In genomic region chr10:6069101-6069931, GRCh38 we compare ENCODE assay signal across 15 cellular contexts. TPM values are rescaled to one million over a fixed set of nuclear protein-coding genes. Genes with fewer than 3 reads are reported as not detected.
A peak's percentile ranks its signal among the peaks of the same experiment; 100 is the strongest.
DNase-seq lines count a peak whose midpoint lies in the region; ATAC-seq and TF ChIP-seq lines count a peak whose summit lies in the region.
"Had no signal": no experiment of that assay in that cellular context is flagged by ENCODE, and none has a peak within 500 bp of the region (broad histone marks: within the 10 kb centered on the region; RNA-seq: fewer than 3 reads in every experiment).

No MANE protein-coding gene starts in this region.

- CTCF ChIA-PET in activated CD4-positive, alpha-beta memory T cell treated with anti-CD3 and anti-CD28 coated beads for 36 hours (lab: Charles Lee) = interaction anchor here (0.7 to 10.3 kb wide), 5 partner anchors 9 to 18 kb away, joined by 4 to 112 read pairs (median 12); no protein-coding TSS in a partner anchor
- CTCF ChIA-PET in naive thymus-derived CD4-positive, alpha-beta T cell (lab: Charles Lee) = interaction anchor here (0.6 to 8.2 kb wide), 9 partner anchors 11 to 279 kb away, joined by 3 to 59 read pairs (median 5); no protein-coding TSS in a partner anchor

- peaks cover 16% of the 10 kb centered on the region for H3F3A ChIP-seq in DOHH2 (ENCODE audit: control insufficient read depth, insufficient read depth)

- H4K20me1 ChIP-seq in DOHH2 (ENCODE audit: control insufficient read depth, insufficient read depth, low read depth, low read length) = no peaks in the 10 kb centered on the region

- H3K36me3 ChIP-seq in DOHH2 (ENCODE audit: control insufficient read depth, low read length) = no peaks in the 10 kb centered on the region
- no peaks in the 10 kb centered on the region for H3K36me3 ChIP-seq in naive thymus-derived CD4-positive, alpha-beta T cell (ENCODE audit: control insufficient read depth in 2 of 3, insufficient read depth in 3 of 3, low read length in 3 of 3)
- H3K36me3 ChIP-seq: esophagus squamous epithelium, suprapubic skin had no signal

- peaks cover 3% of the 10 kb centered on the region for H3K36me3 Mint-ChIP-seq in activated CD4-positive, alpha-beta memory T cell treated with anti-CD3 and anti-CD28 coated beads for 36 hours
- H3K36me3 Mint-ChIP-seq in naive thymus-derived CD4-positive, alpha-beta T cell = peaks cover 0 to 18% (median 0%) of the 10 kb centered on the region in 5 donors

- H3K4me1 ChIP-seq in DOHH2 (ENCODE audit: control insufficient read depth, low read length) = peaks cover 65% of the 10 kb centered on the region
- H3K4me1 ChIP-seq in naive thymus-derived CD4-positive, alpha-beta T cell (ENCODE audit: control insufficient read depth in 2 of 2, insufficient read depth in 2 of 2, low read length in 2 of 2) = peaks cover 0 to 55% of the 10 kb centered on the region in 2 donors

- peaks cover 97% of the 10 kb centered on the region for H3K4me1 Mint-ChIP-seq in activated CD4-positive, alpha-beta memory T cell treated with anti-CD3 and anti-CD28 coated beads for 36 hours (ENCODE audit: low read depth)
- peaks cover 52 to 97% (median 84%) of the 10 kb centered on the region in 7 donors for H3K4me1 Mint-ChIP-seq in naive thymus-derived CD4-positive, alpha-beta T cell

- peak overlapping the region; percentile 58 for H3K4me3 ChIP-seq in DOHH2 (ENCODE audit: low read length)
- peak overlapping the region; percentile 46 for H3K4me3 ChIP-seq in naive thymus-derived CD4-positive, alpha-beta T cell (ENCODE audit: low read length)
- H3K4me3 ChIP-seq: esophagus squamous epithelium, suprapubic skin had no signal

- H3K79me2 ChIP-seq in DOHH2 (ENCODE audit: control insufficient read depth, low read length) = no peaks in the 10 kb centered on the region

- peak overlapping the region; percentile 82 for H3K4me2 ChIP-seq in DOHH2 (ENCODE audit: low read length)

- H3K27ac ChIP-seq in DOHH2 (ENCODE audit: low read depth, low read length) = peak overlapping the region; percentile 89
- peak overlapping the region; percentile 62 for H3K27ac ChIP-seq in naive thymus-derived CD4-positive, alpha-beta T cell (ENCODE audit: low read depth, low read length)
- H3K27ac ChIP-seq: suprapubic skin had no signal

- no peak for TF ChIP-seq CTCF in DOHH2 (IDR thresholded peaks at IDR 0.05; ENCODE audit: low read depth, low read length, poor library complexity, severe bottlenecking)

- DNase-seq in activated CD4-positive, alpha-beta memory T cell treated with anti-CD3 and anti-CD28 coated beads for 36 hours = peak; percentile 60
- DNase-seq in naive thymus-derived CD4-positive, alpha-beta T cell = peak in 7 of 9 donors; percentile 32 to 67 (median 55)
- DNase-seq: activated effector memory CD4-positive, alpha-beta T cell treated with Interleukin-2 at 50 U/mL for 16 hours; cerebellar nuclear complex; COR-L47; esophagus squamous epithelium; midbrain; NCI-H1694 treated with DMSO at 0.1 percent for 48 hours had no signal

- intact Hi-C loops in activated CD4-positive, alpha-beta memory T cell treated with anti-CD3 and anti-CD28 coated beads for 36 hours (cut with micrococcal nuclease) = loop anchor here (1.0 to 5.0 kb wide), 4 partner anchors 11 to 257 kb away; partner anchors contain the start of gene GDI2
- intact Hi-C loops in naive thymus-derived CD4-positive, alpha-beta T cell (cut with micrococcal nuclease) = loop anchor here in 1 of 2 donors (2.0 kb wide), 2 partner anchors 13 to 19 kb away; no protein-coding TSS in a partner anchor

- POLR2A ChIA-PET in activated CD4-positive, alpha-beta memory T cell treated with anti-CD3 and anti-CD28 coated beads for 36 hours (lab: Charles Lee) = interaction anchor here (0.7 to 14.3 kb wide), 6 partner anchors 8 to 373 kb away, joined by 3 to 343 read pairs (median 43); partner anchors contain the start of gene IL2RA
- POLR2A ChIA-PET in naive thymus-derived CD4-positive, alpha-beta T cell (lab: Charles Lee) = interaction anchor here (0.7 to 6.6 kb wide), 12 partner anchors 13 to 55 kb away, joined by 3 to 88 read pairs (median 5); no protein-coding TSS in a partner anchor

- peaks cover 2% of the 10 kb centered on the region for H3K27me3 Mint-ChIP-seq in activated CD4-positive, alpha-beta memory T cell treated with anti-CD3 and anti-CD28 coated beads for 36 hours
- H3K27me3 Mint-ChIP-seq in naive thymus-derived CD4-positive, alpha-beta T cell = no peaks in the 10 kb centered on the region

- H3K9me3 ChIP-seq in DOHH2 (ENCODE audit: control insufficient read depth, insufficient read depth, low read length) = no peaks in the 10 kb centered on the region
- no peaks in the 10 kb centered on the region for H3K9me3 ChIP-seq in naive thymus-derived CD4-positive, alpha-beta T cell (ENCODE audit: control insufficient read depth in 2 of 3, low read length in 3 of 3)
- H3K9me3 ChIP-seq: esophagus squamous epithelium, suprapubic skin had no signal

- ATAC-seq in HG03108 (IDR thresholded peaks at IDR 0.05; ENCODE audit: unreplicated experiment) (peak; percentile 42), HG03135 (IDR thresholded peaks at IDR 0.05; ENCODE audit: unreplicated experiment) (no peak), GM18858 (IDR thresholded peaks at IDR 0.05; ENCODE audit: unreplicated experiment) (no peak), SK-N-SH treated with all-trans-retinoic acid at 6 μM for 48 hours (no peak)
- peak; percentile 58 for ATAC-seq in naive thymus-derived CD4-positive, alpha-beta T cell

- H3K27me3 ChIP-seq in DOHH2 (ENCODE audit: control insufficient read depth, low read length) = no peaks in the 10 kb centered on the region
- H3K27me3 ChIP-seq in naive thymus-derived CD4-positive, alpha-beta T cell (ENCODE audit: control insufficient read depth in 2 of 2, insufficient read depth in 2 of 2, low read length in 2 of 2) = no peaks in the 10 kb centered on the region
- H3K27me3 ChIP-seq: suprapubic skin had no signal

- peak overlapping the region; percentile 71 for H3K4me3 Mint-ChIP-seq in activated CD4-positive, alpha-beta memory T cell treated with anti-CD3 and anti-CD28 coated beads for 36 hours
- peak overlapping the region; percentile 76 to 91 (median 82) for H3K4me3 Mint-ChIP-seq in naive thymus-derived CD4-positive, alpha-beta T cell

- no peaks in the 10 kb centered on the region for H3K9me2 ChIP-seq in DOHH2 (replicated peaks; ENCODE audit: control insufficient read depth, low read length)

- peaks cover 5% of the 10 kb centered on the region for H3K9me3 Mint-ChIP-seq in activated CD4-positive, alpha-beta memory T cell treated with anti-CD3 and anti-CD28 coated beads for 36 hours
- peaks cover 0 to 3% (median 0%) of the 10 kb centered on the region in 11 donors for H3K9me3 Mint-ChIP-seq in naive thymus-derived CD4-positive, alpha-beta T cell

- peak overlapping the region; percentile 96 for H3K27ac Mint-ChIP-seq in activated CD4-positive, alpha-beta memory T cell treated with anti-CD3 and anti-CD28 coated beads for 36 hours
- peak overlapping the region; percentile 16 to 94 (median 90) for H3K27ac Mint-ChIP-seq in naive thymus-derived CD4-positive, alpha-beta T cell

TF ChIP-seq in SK-N-SH treated with all-trans-retinoic acid at 6 μM for 48 hours, 23 proteins besides CTCF, POLR2A, EP300 and RAD21 (continues in another document):
- TF ChIP-seq CSDC2 (CRISPR knock-in tag; IDR thresholded peaks at IDR 0.05) = no peak
- TF ChIP-seq TOX (CRISPR knock-in tag; IDR thresholded peaks at IDR 0.05; ENCODE audit: borderline replicate concordance) = no peak
- TF ChIP-seq RARB (CRISPR knock-in tag; IDR thresholded peaks at IDR 0.05) = no peak
- TF ChIP-seq GLIS3 (CRISPR knock-in tag; IDR thresholded peaks at IDR 0.05) = no peak
- TF ChIP-seq ARNTL (CRISPR knock-in tag; IDR thresholded peaks at IDR 0.05; ENCODE audit: borderline replicate concordance, low read depth) = no peak
- no peak for TF ChIP-seq PPARA (CRISPR knock-in tag; IDR thresholded peaks at IDR 0.05; ENCODE audit: borderline replicate concordance)
- no peak for TF ChIP-seq OSR1 (CRISPR knock-in tag; IDR thresholded peaks at IDR 0.05)
- no peak for TF ChIP-seq SNAI2 (CRISPR knock-in tag; IDR thresholded peaks at IDR 0.05)
- no peak for TF ChIP-seq CSRNP3 (CRISPR knock-in tag; IDR thresholded peaks at IDR 0.05)
- no peak for TF ChIP-seq CREB5 (CRISPR knock-in tag; IDR thresholded peaks at IDR 0.05; ENCODE audit: low read depth)

RNA-seq across cellular contexts. Expression of gene IL2RA, which starts 7.1 kb away (rescaled TPM):
- total RNA-seq in activated CD4-positive, alpha-beta memory T cell treated with anti-CD3 and anti-CD28 coated beads for 36 hours = 100 to 1,000 TPM; 961 to 988 TPM
- total RNA-seq in naive thymus-derived CD4-positive, alpha-beta T cell = 100 to 1,000 TPM in 1 of 5 experiments, 10 to 100 TPM in 1, 1 to 10 TPM in 3; 2.5 to 266 (median 6.7) TPM
- 1 to 10 TPM in 1 of 2 donors, under 1 TPM in 1; 0.85 to 3.0 TPM for polyA plus RNA-seq in naive thymus-derived CD4-positive, alpha-beta T cell
- total RNA-seq: H1 had no signal
- polyA plus RNA-seq: H1 had no signal

RNA-seq across cellular contexts. Expression of gene RBM17, which starts 19.5 kb away (rescaled TPM):
- total RNA-seq in activated CD4-positive, alpha-beta memory T cell treated with anti-CD3 and anti-CD28 coated beads for 36 hours = 100 to 1,000 TPM; 151 to 155 TPM
- total RNA-seq in naive thymus-derived CD4-positive, alpha-beta T cell = 100 to 1,000 TPM; 120 to 158 (median 127) TPM
- polyA plus RNA-seq in naive thymus-derived CD4-positive, alpha-beta T cell = 10 to 100 TPM; 66.6 to 83.0 TPM

Comparison
In these comparisons a context has a peak if more than half of its experiments do, and no peak if none do; other contexts are left out.
1. ATAC-seq: peak in HG03108 (single experiment) and naive thymus-derived CD4-positive, alpha-beta T cell (single experiment); none in HG03135 (single experiment), GM18858 (single experiment) and SK-N-SH treated with all-trans-retinoic acid at 6 μM for 48 hours (single experiment).